ENCODE assay signal across 1 cellular context in genomic region chr17:10613775-10614513, GRCh38.
TF ChIP-seq lines count a peak whose summit lies in the region.

No MANE protein-coding gene starts in this region.

TF ChIP-seq in H1, 55 proteins besides CTCF, POLR2A, EP300 and RAD21:
- TF ChIP-seq YY1 (IDR thresholded peaks at IDR 0.05; ENCODE audit: low read depth, low read length) (no peak), SIN3A (conservative IDR thresholded peaks at IDR 0.05 in 1 of 2, IDR thresholded peaks at IDR 0.05 in 1 of 2; ENCODE audit: low read depth in 1 of 2, low read length in 2 of 2) (no peak), TAF1 (IDR thresholded peaks at IDR 0.05; ENCODE audit: low read depth, low read length) (no peak), NRF1 (IDR thresholded peaks at IDR 0.05; ENCODE audit: low read depth, low read length) (no peak), BRCA1 (IDR thresholded peaks at IDR 0.05; ENCODE audit: low read depth, low read length) (no peak), SP1 (IDR thresholded peaks at IDR 0.05; ENCODE audit: low read depth, low read length) (no peak), NANOG (IDR thresholded peaks at IDR 0.05; ENCODE audit: insufficient read depth, low read depth, low read length, poor library complexity, severe bottlenecking) (no peak), BACH1 (IDR thresholded peaks at IDR 0.05; ENCODE audit: low read length) (no peak), HDAC2 (IDR thresholded peaks at IDR 0.05; ENCODE audit: borderline replicate concordance in 1 of 2, low read depth in 2 of 2, low read length in 2 of 2) (no peak), ATF2 (IDR thresholded peaks at IDR 0.05; ENCODE audit: low read length) (no peak), KDM4A (IDR thresholded peaks at IDR 0.05; ENCODE audit: low read depth, low read length, severe bottlenecking) (no peak), CBX5 (IDR thresholded peaks at IDR 0.05; ENCODE audit: low read depth, low read length) (no peak), SAP30 (IDR thresholded peaks at IDR 0.05; ENCODE audit: insufficient read depth, insufficient replicate concordance, low read length) (no peak), ASH2L (IDR thresholded peaks at IDR 0.05; ENCODE audit: low read length) (no peak)
